13 cellular contexts compared by ENCODE assay signal in genomic region chr11:132300283-132300682, GRCh38.
DNase-seq lines count a peak whose midpoint lies in the region; ATAC-seq, FAIRE-seq and TF ChIP-seq lines count a peak whose summit lies in the region.
"Had no signal": no experiment of that assay in that cellular context is flagged by ENCODE, and none has a peak within 500 bp of the region (broad histone marks: within the 10 kb centered on the region; RNA-seq: fewer than 3 reads in every experiment).

No MANE protein-coding gene starts in this region.

- no peaks in the 10 kb centered on the region for H3K79me2 ChIP-seq in keratinocyte (ENCODE audit: control insufficient read depth, insufficient read depth, low read length)

- ATAC-seq in RWPE2 (ENCODE audit: low read depth), result no peak
- ATAC-seq: activated CD8-positive, alpha-beta memory T cell treated with anti-CD3 and anti-CD28 coated beads, Interleukin-2, amount 10 ng/mL, durations not matched to agents 7 days and 5 days; HCT116; K562 had no signal

- H3K4me3 ChIP-seq in RWPE2 (ENCODE audit: severe bottlenecking), result no peak overlapping the region
- no peak overlapping the region for H3K4me3 ChIP-seq in keratinocyte (ENCODE audit: control insufficient read depth in 2 of 3, extremely low read depth in 1 of 3, insufficient read depth in 2 of 3, low read depth in 1 of 3, low read length in 3 of 3)
- no peak overlapping the region for H3K4me3 ChIP-seq in suprapubic skin
- no peak overlapping the region for H3K4me3 ChIP-seq in small intestine (ENCODE audit: low read depth in 1 of 2, low read length in 2 of 2)
- H3K4me3 ChIP-seq: K562, sigmoid colon had no signal

- peak; percentile 39 for DNase-seq in CMK (ENCODE audit: low read depth)
- no peak for DNase-seq in GM20000 (ENCODE audit: low spot score)
- DNase-seq in RWPE2 (ENCODE audit: low spot score), result no peak
- no peak for DNase-seq in keratinocyte (ENCODE audit: low read depth, low spot score)
- no peak for DNase-seq in 8988T
- DNase-seq in suprapubic skin (ENCODE audit: low spot score in 2 of 2), result no peak
- no peak for DNase-seq in small intestine
- DNase-seq in DMS153 treated with DMSO at 0.1 percent for 48 hours (lab: John Stamatoyannopoulos, UW; ENCODE audit: unreplicated experiment), result no peak
- DNase-seq: activated CD8-positive, alpha-beta memory T cell treated with anti-CD3 and anti-CD28 coated beads, Interleukin-2, amount 10 ng/mL, durations not matched to agents 7 days and 5 days; SHP77; sigmoid colon had no signal

- H3K27ac ChIP-seq in RWPE2 (ENCODE audit: poor library complexity, severe bottlenecking) (no peak overlapping the region), keratinocyte (ENCODE audit: control insufficient read depth, insufficient read depth, low read length) (no peak overlapping the region), suprapubic skin (no peak overlapping the region), small intestine (ENCODE audit: low read depth in 1 of 2, low read length in 1 of 2) (no peak overlapping the region)
- H3K27ac ChIP-seq: sigmoid colon had no signal

- FAIRE-seq in keratinocyte (lab: Jason Lieb, UNC), result no peak
- FAIRE-seq in small intestine (lab: Jason Lieb, UNC), result no peak
- FAIRE-seq: K562 had no signal

- H2AFZ ChIP-seq in keratinocyte (ENCODE audit: control insufficient read depth, low read length), result no peak overlapping the region

- 76% methylated on average over 5 of the region's 5 CpGs for WGBS in suprapubic skin
- WGBS in small intestine, 3 donors, result 46 to 60% (median 47%) methylated on average over 5 of the region's 5 CpGs

- H3K9me3 ChIP-seq in RWPE2 (ENCODE audit: severe bottlenecking), result no peaks in the 10 kb centered on the region
- H3K9me3 ChIP-seq in keratinocyte (ENCODE audit: control insufficient read depth, low read depth, low read length), result no peaks in the 10 kb centered on the region
- no peaks in the 10 kb centered on the region for H3K9me3 ChIP-seq in suprapubic skin
- no peaks in the 10 kb centered on the region for H3K9me3 ChIP-seq in small intestine (ENCODE audit: control insufficient read depth, low read depth)
- H3K9me3 ChIP-seq: sigmoid colon had no signal

- H3K4me1 ChIP-seq in RWPE2 (ENCODE audit: insufficient read depth, poor library complexity, severe bottlenecking) (no peaks in the 10 kb centered on the region), keratinocyte (ENCODE audit: control insufficient read depth, extremely low read depth, insufficient read depth, low read length) (no peaks in the 10 kb centered on the region), suprapubic skin (no peaks in the 10 kb centered on the region), small intestine (ENCODE audit: control insufficient read depth in 2 of 2, insufficient read depth in 1 of 2, low read depth in 1 of 2, low read length in 1 of 2) (no peaks in the 10 kb centered on the region)
- H3K4me1 ChIP-seq: sigmoid colon had no signal

- no peak for TF ChIP-seq POLR2A in suprapubic skin (IDR thresholded peaks at IDR 0.05)

- H3K36me3 ChIP-seq in RWPE2 (ENCODE audit: low read depth) (no peaks in the 10 kb centered on the region), keratinocyte (ENCODE audit: control insufficient read depth in 2 of 2, extremely low read depth in 1 of 2, insufficient read depth in 2 of 2, low read length in 2 of 2) (no peaks in the 10 kb centered on the region), suprapubic skin (no peaks in the 10 kb centered on the region), small intestine (ENCODE audit: control insufficient read depth in 2 of 2, insufficient read depth in 2 of 2, low read length in 2 of 2) (no peaks in the 10 kb centered on the region)
- H3K36me3 ChIP-seq: sigmoid colon had no signal

- no peak overlapping the region for H3K9ac ChIP-seq in keratinocyte (ENCODE audit: control insufficient read depth, extremely low read depth, insufficient read depth, low read length)

- no peaks in the 10 kb centered on the region for H4K20me1 ChIP-seq in keratinocyte (ENCODE audit: control insufficient read depth, extremely low read depth, insufficient read depth, low read length)

- dilution Hi-C loops in keratinocyte (cut with MboI; ENCODE audit: extremely low pct_ligation_motif_present, low sequenced_read_pairs), result no loop called here

- H3K27me3 ChIP-seq in RWPE2 (ENCODE audit: insufficient read depth, poor library complexity, severe bottlenecking), result no peaks in the 10 kb centered on the region
- H3K27me3 ChIP-seq in keratinocyte (ENCODE audit: control insufficient read depth, extremely low read depth, insufficient read depth, low read length), result no peaks in the 10 kb centered on the region
- no peaks in the 10 kb centered on the region for H3K27me3 ChIP-seq in suprapubic skin
- no peaks in the 10 kb centered on the region for H3K27me3 ChIP-seq in small intestine (ENCODE audit: control insufficient read depth in 2 of 2, insufficient read depth in 2 of 2, low read length in 2 of 2)
- H3K27me3 ChIP-seq: sigmoid colon had no signal

- TF ChIP-seq EP300 in suprapubic skin (IDR thresholded peaks at IDR 0.05), result no peak

- no peaks in the 10 kb centered on the region for H3K9me1 ChIP-seq in keratinocyte (ENCODE audit: control insufficient read depth, extremely low read depth, insufficient read depth, low read length)

- TF ChIP-seq CTCF in GM20000 (IDR thresholded peaks at IDR 0.05; ENCODE audit: extremely low read depth, missing control alignments), result peak; percentile 8
- TF ChIP-seq CTCF in RWPE2 (IDR thresholded peaks at IDR 0.05; ENCODE audit: poor library complexity, severe bottlenecking), result peak; percentile 25
- TF ChIP-seq CTCF in keratinocyte (optimal IDR thresholded peaks at IDR 0.05 in 1 of 3, IDR thresholded peaks at IDR 0.05 in 1 of 3, conservative IDR thresholded peaks at IDR 0.05 in 1 of 3; ENCODE audit: extremely low read depth in 1 of 3, insufficient read depth in 2 of 3, low read length in 3 of 3), result peak in 2 of 3 experiments; percentile 20 to 31
- no peak for TF ChIP-seq CTCF in suprapubic skin (IDR thresholded peaks at IDR 0.05)

- H3K4me2 ChIP-seq in keratinocyte (ENCODE audit: control insufficient read depth, extremely low read depth, insufficient read depth, low read depth, low read length), result no peak overlapping the region

Comparison
In these comparisons a context has a peak if more than half of its experiments do, and no peak if none do; other contexts are left out.
1. CTCF ChIP-seq: peak in GM20000 (single experiment), RWPE2 (single experiment) and keratinocyte (2 of 3); none in suprapubic skin (0 of 2).